ENCODE assay signal across 1 cellular context in genomic region chrX:13750812-13751211, GRCh38.
TF ChIP-seq lines count a peak whose summit lies in the region.

No MANE protein-coding gene starts in this region.

TF ChIP-seq in GM12878, 131 proteins besides CTCF, POLR2A, EP300 and RAD21 (continued from another document and continues in another):
- TF ChIP-seq ATF2 (IDR thresholded peaks at IDR 0.05; ENCODE audit: low read length) (peak; percentile 79), FOXM1 (IDR thresholded peaks at IDR 0.05; ENCODE audit: low read depth, low read length) (peak; percentile 36; the same call in 1 of the 2 replicates), SMC3 (IDR thresholded peaks at IDR 0.05; ENCODE audit: borderline replicate concordance, low read length) (no peak), YBX1 (IDR thresholded peaks at IDR 0.05) (peak; percentile 71; the same call in 1 of the 2 replicates), CEBPZ (IDR thresholded peaks at IDR 0.05; ENCODE audit: low read depth, low read length) (no peak), EZH2 (IDR thresholded peaks at IDR 0.05; ENCODE audit: borderline replicate concordance, control insufficient read depth, low read depth, low read length) (no peak), ZNF384 (IDR thresholded peaks at IDR 0.05; ENCODE audit: borderline replicate concordance, low read depth, low read length) (no peak), RAD51 (IDR thresholded peaks at IDR 0.05) (no peak), ZNF592 (IDR thresholded peaks at IDR 0.05) (no peak), PKNOX1 (IDR thresholded peaks at IDR 0.05) (no peak), SKIL (IDR thresholded peaks at IDR 0.05; ENCODE audit: low read depth, poor library complexity, severe bottlenecking) (no peak), ZSCAN29 (IDR thresholded peaks at IDR 0.05) (no peak), SMAD5 (IDR thresholded peaks at IDR 0.05; ENCODE audit: low read depth) (no peak), E2F4 (IDR thresholded peaks at IDR 0.05; ENCODE audit: low read depth, low read length) (no peak), ZNF217 (IDR thresholded peaks at IDR 0.05) (peak; percentile 38; the same call in 1 of the 2 replicates), SREBF1 (IDR thresholded peaks at IDR 0.05; ENCODE audit: low read length) (no peak), SIX5 (IDR thresholded peaks at IDR 0.05; ENCODE audit: low read depth, low read length, severe bottlenecking) (no peak), ZNF622 (IDR thresholded peaks at IDR 0.05) (no peak), MLLT1 (IDR thresholded peaks at IDR 0.05) (no peak), MXI1 (IDR thresholded peaks at IDR 0.05; ENCODE audit: low read depth, low read length) (no peak), KAT2A (conservative IDR thresholded peaks at IDR 0.05; ENCODE audit: control insufficient read depth, low read depth, low read length) (no peak), E4F1 (IDR thresholded peaks at IDR 0.05; ENCODE audit: borderline replicate concordance, partially characterized antibody) (no peak), ZBED1 (IDR thresholded peaks at IDR 0.05; ENCODE audit: borderline replicate concordance) (0 out of 2 replicates have a peak, but pooled peaks have one; percentile 38), SUZ12 (IDR thresholded peaks at IDR 0.05; ENCODE audit: unreplicated experiment) (no peak), IRF5 (IDR thresholded peaks at IDR 0.05; ENCODE audit: borderline replicate concordance) (no peak), ZNF24 (IDR thresholded peaks at IDR 0.05) (peak; percentile 66; the same call in 1 of the 2 replicates), MTA2 (IDR thresholded peaks at IDR 0.05; ENCODE audit: low read depth) (peak; percentile 73; the same call in 1 of the 2 replicates), FOS (IDR thresholded peaks at IDR 0.05; ENCODE audit: borderline replicate concordance, extremely low read depth, insufficient read length) (no peak), RB1 (IDR thresholded peaks at IDR 0.05; ENCODE audit: borderline replicate concordance) (no peak; the same call in 1 of the 2 replicates), JUND (IDR thresholded peaks at IDR 0.05; ENCODE audit: low read depth, low read length) (0 out of 2 replicates have a peak, but pooled peaks have one; percentile 10), SP1 (IDR thresholded peaks at IDR 0.05; ENCODE audit: low read depth, low read length) (no peak), SIN3A (IDR thresholded peaks at IDR 0.05; ENCODE audit: low read depth, low read length) (no peak), NFIC (IDR thresholded peaks at IDR 0.05; ENCODE audit: low read depth, low read length) (peak; percentile 87), USF1 (IDR thresholded peaks at IDR 0.05; ENCODE audit: borderline replicate concordance, extremely low read length, insufficient read depth, low read depth, low read length) (no peak), ASH2L (IDR thresholded peaks at IDR 0.05; ENCODE audit: borderline replicate concordance, low read depth) (no peak), RUNX3 (IDR thresholded peaks at IDR 0.05; ENCODE audit: low read length) (peak; percentile 87), SMAD1 (IDR thresholded peaks at IDR 0.05; ENCODE audit: low read depth, partially characterized antibody) (no peak), NBN (IDR thresholded peaks at IDR 0.05) (no peak; the same call in 1 of the 2 replicates), JUNB (IDR thresholded peaks at IDR 0.05) (peak; percentile 88), SREBF2 (IDR thresholded peaks at IDR 0.05; ENCODE audit: low read length) (no peak), POLR2AphosphoS5 (IDR thresholded peaks at IDR 0.05; ENCODE audit: low read length) (no peak), ATF3 (IDR thresholded peaks at IDR 0.05; ENCODE audit: borderline replicate concordance, extremely low read depth, low read depth, low read length) (no peak)
